ENCODE assay signal across 8 cellular contexts in the genomic region with DNA sequence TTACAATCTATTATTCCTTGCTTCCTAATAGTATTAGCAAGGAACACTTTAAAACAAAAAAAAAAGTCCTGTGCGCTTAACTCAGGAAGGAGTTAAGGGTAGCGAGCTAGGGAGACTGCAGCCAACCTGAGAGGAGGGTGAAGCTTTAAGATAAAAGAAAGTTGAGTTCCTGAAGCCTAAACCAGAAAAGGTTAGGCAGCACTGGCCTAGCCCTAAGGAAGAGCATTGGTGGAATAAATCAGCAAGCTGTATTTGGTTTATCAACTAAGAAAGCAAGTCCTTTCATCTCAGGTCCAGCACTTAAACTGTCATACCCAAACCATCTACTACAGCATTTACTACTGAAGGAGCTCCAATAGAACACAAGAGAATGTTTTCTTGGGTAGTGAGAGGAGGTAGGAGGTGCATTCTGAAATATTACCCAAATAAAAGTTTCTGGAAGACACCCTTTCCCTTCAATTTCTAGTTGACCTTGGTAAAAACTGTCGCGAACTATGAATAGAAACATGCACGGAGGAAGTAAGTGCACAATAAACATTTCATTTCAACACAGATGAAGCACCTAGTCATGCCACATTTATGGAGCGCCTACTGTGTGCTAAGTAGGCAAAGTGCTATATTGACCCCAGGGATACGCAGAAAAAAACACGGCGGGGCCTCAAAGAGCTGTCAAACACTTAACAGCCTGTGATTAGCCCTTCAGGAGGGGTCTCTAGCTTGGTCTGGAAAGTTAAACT. TPM values are rescaled to one million over a fixed set of nuclear protein-coding genes. Genes with fewer than 3 reads are reported as not detected.
DNase-seq lines count a peak whose midpoint lies in the region; ATAC-seq lines count a peak whose summit lies in the region.

No MANE protein-coding gene starts in this region.

- no peaks in the 10 kb centered on the region for H3K36me3 ChIP-seq in iPS-18a (ENCODE audit: control insufficient read depth, low read depth, low read length)

- ATAC-seq in stimulated activated naive CD8-positive, alpha-beta T cell treated with anti-CD3 and anti-CD28 coated beads, Interleukin-15, amount 100 ng/mL, for 72 hours: no peak

- peaks cover 6% of the 10 kb centered on the region for H3K27me3 Mint-ChIP-seq in T-helper 1 cell treated with Interleukin-12 subunit alpha and Interleukin-12 subunit beta and Interleukin-4 antibody, amounts not matched to agents 30 μg/mL and 1 μg/mL, for 36 hours (ENCODE audit: low read depth)
- H3K27me3 Mint-ChIP-seq in activated CD4-positive, alpha-beta memory T cell treated with anti-CD3 and anti-CD28 coated beads, Interleukin-2, amount 10 ng/mL, durations not matched to agents 7 days and 5 days: no peaks in the 10 kb centered on the region
- no peaks in the 10 kb centered on the region for H3K27me3 Mint-ChIP-seq in stimulated activated naive CD8-positive, alpha-beta T cell treated with anti-CD3 and anti-CD28 coated beads, Interleukin-15, amount 100 ng/mL, for 72 hours

- H3K27ac Mint-ChIP-seq in T-helper 1 cell treated with Interleukin-12 subunit alpha and Interleukin-12 subunit beta and Interleukin-4 antibody, amounts not matched to agents 30 μg/mL and 1 μg/mL, for 36 hours: peak overlapping the region; percentile 47
- peak overlapping the region; percentile 37 for H3K27ac Mint-ChIP-seq in activated CD4-positive, alpha-beta memory T cell treated with anti-CD3 and anti-CD28 coated beads, Interleukin-2, amount 10 ng/mL, durations not matched to agents 7 days and 5 days
- H3K27ac Mint-ChIP-seq in stimulated activated naive CD8-positive, alpha-beta T cell treated with anti-CD3 and anti-CD28 coated beads, Interleukin-15, amount 100 ng/mL, for 72 hours: peak overlapping the region; percentile 12 to 85

- H3K9me3 Mint-ChIP-seq in T-helper 1 cell treated with Interleukin-12 subunit alpha and Interleukin-12 subunit beta and Interleukin-4 antibody, amounts not matched to agents 30 μg/mL and 1 μg/mL, for 36 hours: no peaks in the 10 kb centered on the region
- H3K9me3 Mint-ChIP-seq in activated CD4-positive, alpha-beta memory T cell treated with anti-CD3 and anti-CD28 coated beads, Interleukin-2, amount 10 ng/mL, durations not matched to agents 7 days and 5 days: no peaks in the 10 kb centered on the region
- no peaks in the 10 kb centered on the region for H3K9me3 Mint-ChIP-seq in stimulated activated naive CD8-positive, alpha-beta T cell treated with anti-CD3 and anti-CD28 coated beads, Interleukin-15, amount 100 ng/mL, for 72 hours

- peak overlapping the region; percentile 90 for H3K4me3 ChIP-seq in iPS-18a (ENCODE audit: low read length)

- DNase-seq in T-helper 1 cell: no peak
- no peak for DNase-seq in activated CD4-positive, alpha-beta memory T cell treated with anti-CD3 and anti-CD28 coated beads, Interleukin-2, amount 10 ng/mL, durations not matched to agents 7 days and 5 days
- no peak for DNase-seq in stimulated activated naive CD8-positive, alpha-beta T cell treated with anti-CD3 and anti-CD28 coated beads, Interleukin-15, amount 100 ng/mL, for 72 hours
- DNase-seq in NCI-H128 (lab: John Stamatoyannopoulos, UW; ENCODE audit: unreplicated experiment): no peak
- no peak for DNase-seq in AG08396 (ENCODE audit: low spot score)
- no peak for DNase-seq in GM19238 (ENCODE audit: insufficient read length, low spot score)

- no peaks in the 10 kb centered on the region for H3K9me3 ChIP-seq in iPS-18a (ENCODE audit: control insufficient read depth, low read depth, low read length)

- no peak overlapping the region for H3K9ac ChIP-seq in iPS-18a (ENCODE audit: low read length)

- H3K4me1 Mint-ChIP-seq in T-helper 1 cell treated with Interleukin-12 subunit alpha and Interleukin-12 subunit beta and Interleukin-4 antibody, amounts not matched to agents 30 μg/mL and 1 μg/mL, for 36 hours (ENCODE audit: low read depth): peaks cover 15% of the 10 kb centered on the region
- peaks cover 20% of the 10 kb centered on the region for H3K4me1 Mint-ChIP-seq in activated CD4-positive, alpha-beta memory T cell treated with anti-CD3 and anti-CD28 coated beads, Interleukin-2, amount 10 ng/mL, durations not matched to agents 7 days and 5 days
- H3K4me1 Mint-ChIP-seq in stimulated activated naive CD8-positive, alpha-beta T cell treated with anti-CD3 and anti-CD28 coated beads, Interleukin-15, amount 100 ng/mL, for 72 hours: peaks cover 25% of the 10 kb centered on the region

- POLR2A ChIA-PET in activated CD4-positive, alpha-beta memory T cell treated with anti-CD3 and anti-CD28 coated beads, Interleukin-2, amount 10 ng/mL, durations not matched to agents 7 days and 5 days (lab: Charles Lee): interaction anchor here (0.6 to 7.1 kb wide), 9 partner anchors 10 to 297 kb away, joined by 3 to 43 read pairs (median 4); a partner anchor contains a TSS

- H3K4me3 Mint-ChIP-seq in T-helper 1 cell treated with Interleukin-12 subunit alpha and Interleukin-12 subunit beta and Interleukin-4 antibody, amounts not matched to agents 30 μg/mL and 1 μg/mL, for 36 hours: peak overlapping the region; percentile 91
- H3K4me3 Mint-ChIP-seq in activated CD4-positive, alpha-beta memory T cell treated with anti-CD3 and anti-CD28 coated beads, Interleukin-2, amount 10 ng/mL, durations not matched to agents 7 days and 5 days: peak overlapping the region; percentile 92
- peak overlapping the region; percentile 86 to 90 for H3K4me3 Mint-ChIP-seq in stimulated activated naive CD8-positive, alpha-beta T cell treated with anti-CD3 and anti-CD28 coated beads, Interleukin-15, amount 100 ng/mL, for 72 hours

- peaks cover 16% of the 10 kb centered on the region for H3K27me3 ChIP-seq in iPS-18a (ENCODE audit: control insufficient read depth, insufficient read depth, low read length)

- H3K27ac ChIP-seq in iPS-18a (ENCODE audit: low read length): no peak overlapping the region

- peaks cover 4% of the 10 kb centered on the region for H3K36me3 Mint-ChIP-seq in T-helper 1 cell treated with Interleukin-12 subunit alpha and Interleukin-12 subunit beta and Interleukin-4 antibody, amounts not matched to agents 30 μg/mL and 1 μg/mL, for 36 hours (ENCODE audit: low read depth)
- peaks cover 3% of the 10 kb centered on the region for H3K36me3 Mint-ChIP-seq in activated CD4-positive, alpha-beta memory T cell treated with anti-CD3 and anti-CD28 coated beads, Interleukin-2, amount 10 ng/mL, durations not matched to agents 7 days and 5 days (ENCODE audit: low read depth)

- H3K4me1 ChIP-seq in iPS-18a (ENCODE audit: control insufficient read depth, low read depth, low read length): no peaks in the 10 kb centered on the region

- CTCF ChIA-PET in activated CD4-positive, alpha-beta memory T cell treated with anti-CD3 and anti-CD28 coated beads, Interleukin-2, amount 10 ng/mL, durations not matched to agents 7 days and 5 days (lab: Charles Lee): interaction anchor here (0.9 to 3.5 kb wide), 4 partner anchors 12 to 45 kb away, joined by 3 to 12 read pairs (median 4); a partner anchor contains a TSS

RNA-seq across cellular contexts. Expression of a gene that starts 1.3 kb away (rescaled TPM):
- 10 to 100 TPM; 16.1 to 18.0 TPM for total RNA-seq in activated CD4-positive, alpha-beta memory T cell treated with anti-CD3 and anti-CD28 coated beads, Interleukin-2, amount 10 ng/mL, durations not matched to agents 7 days and 5 days

RNA-seq across cellular contexts. Expression of a gene that starts 17.9 kb away (rescaled TPM):
- 10 to 100 TPM; 62.0 to 64.9 TPM for total RNA-seq in activated CD4-positive, alpha-beta memory T cell treated with anti-CD3 and anti-CD28 coated beads, Interleukin-2, amount 10 ng/mL, durations not matched to agents 7 days and 5 days

RNA-seq across cellular contexts. Expression of a gene that starts 44.5 kb away (rescaled TPM):
- total RNA-seq in activated CD4-positive, alpha-beta memory T cell treated with anti-CD3 and anti-CD28 coated beads, Interleukin-2, amount 10 ng/mL, durations not matched to agents 7 days and 5 days: 10 to 100 TPM; 64.4 to 67.5 TPM

RNA-seq across cellular contexts. Expression of a gene that starts 44.8 kb away (rescaled TPM):
- 10 to 100 TPM; 44.8 to 45.4 TPM for total RNA-seq in activated CD4-positive, alpha-beta memory T cell treated with anti-CD3 and anti-CD28 coated beads, Interleukin-2, amount 10 ng/mL, durations not matched to agents 7 days and 5 days
